8 cellular contexts compared by ENCODE assay signal in the genomic region with DNA sequence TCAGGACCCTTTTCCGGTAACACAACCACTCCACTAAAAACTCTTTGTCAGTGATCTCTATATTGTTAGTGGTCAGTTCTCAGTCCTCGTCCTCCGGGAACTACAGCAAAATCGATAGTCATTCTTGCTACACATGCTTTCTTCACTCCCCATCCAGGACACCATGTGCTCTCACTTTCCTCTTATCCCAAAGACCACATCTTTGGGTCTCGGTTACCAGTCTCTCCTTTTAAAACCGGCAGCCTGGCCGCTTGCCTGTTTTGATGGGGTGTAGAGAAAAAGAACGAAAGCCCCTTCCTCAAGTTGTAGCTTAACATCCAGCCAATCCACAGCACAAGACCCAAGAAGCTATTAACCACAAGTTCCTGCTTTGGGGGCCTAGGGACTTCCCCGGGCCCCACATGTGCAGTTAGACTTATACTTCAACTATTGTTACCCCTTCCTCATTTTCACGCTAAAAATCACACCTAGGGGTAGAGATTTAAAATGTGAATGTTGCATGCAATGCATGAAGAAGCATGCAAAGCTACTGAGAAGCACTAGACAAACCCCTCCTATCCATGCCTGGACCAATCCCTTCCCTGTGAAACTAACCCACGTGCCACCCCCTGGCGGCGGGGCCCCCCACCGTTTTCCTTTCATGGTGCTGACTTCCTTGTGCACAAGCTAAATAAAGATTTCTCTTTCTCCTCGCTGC. TPM values are rescaled to one million over a fixed set of nuclear protein-coding genes. Genes with fewer than 3 reads are reported as not detected.
DNase-seq lines count a peak whose midpoint lies in the region; FAIRE-seq and TF ChIP-seq lines count a peak whose summit lies in the region.

No MANE protein-coding gene starts in this region.

- WGBS in small intestine, 3 donors: 69 to 82% (median 71%) methylated on average over 15 of the region's 15 CpGs

- DNase-seq in GM13977 (ENCODE audit: low spot score) (peak; percentile 41), T follicular helper cell (ENCODE audit: low read depth) (peak; percentile 27), chondrocyte (ENCODE audit: low spot score) (no peak), amygdala (lab: John Stamatoyannopoulos, UW) (no peak), small intestine (no peak), T1000 (lab: John Stamatoyannopoulos, UW) (no peak), NCI-H748 (lab: John Stamatoyannopoulos, UW; ENCODE audit: unreplicated experiment) (no peak)
- DNase-seq in stimulated activated CD4-positive, alpha-beta T cell treated with anti-CD3 and anti-CD28 coated beads, Interleukin-1b, Interleukin-23, amount 100 ng/mL, for 48 hours: peak; percentile 57

- in situ Hi-C loops in GM13977 (cut with MboI; ENCODE audit: low pct_unique_long_range_greater_than_20kb, low sequenced_read_pairs, unreplicated experiment): no loop called here

- H3K9me3 ChIP-seq in small intestine (ENCODE audit: control insufficient read depth, low read depth): no peaks in the 10 kb centered on the region

- peaks cover 2% of the 10 kb centered on the region for H3K27me3 Mint-ChIP-seq in chondrocyte (ENCODE audit: low read depth)

- peaks cover 31% of the 10 kb centered on the region for H3K4me1 Mint-ChIP-seq in chondrocyte (ENCODE audit: low read depth)

- peaks cover 14% of the 10 kb centered on the region for H3K36me3 Mint-ChIP-seq in chondrocyte (ENCODE audit: low read depth)

- H3K36me3 ChIP-seq in small intestine (ENCODE audit: control insufficient read depth in 2 of 2, insufficient read depth in 2 of 2, low read length in 2 of 2): no peaks in the 10 kb centered on the region

- H3K27ac ChIP-seq in small intestine (ENCODE audit: low read depth in 1 of 2, low read length in 1 of 2): no peak overlapping the region

- TF ChIP-seq CTCF in GM13977 (IDR thresholded peaks at IDR 0.05; ENCODE audit: extremely low read depth, insufficient read depth, missing control alignments): no peak
- TF ChIP-seq CTCF in chondrocyte (IDR thresholded peaks at IDR 0.05): no peak

- peak overlapping the region; percentile 83 for H3K4me3 Mint-ChIP-seq in chondrocyte (ENCODE audit: unreplicated experiment)

- no peak for FAIRE-seq in small intestine (lab: Jason Lieb, UNC)

- H3K4me3 ChIP-seq in small intestine (ENCODE audit: low read depth in 1 of 2, low read length in 2 of 2): peak overlapping the region in 1 of 2 donors; percentile 83

- H3K9me3 Mint-ChIP-seq in chondrocyte (ENCODE audit: low read depth): peaks cover 29% of the 10 kb centered on the region

- H3K27ac Mint-ChIP-seq in chondrocyte (ENCODE audit: unreplicated experiment): no peak overlapping the region

- H3K4me1 ChIP-seq in small intestine (ENCODE audit: control insufficient read depth in 2 of 2, insufficient read depth in 1 of 2, low read depth in 1 of 2, low read length in 1 of 2): peaks cover 3 to 34% of the 10 kb centered on the region in 2 donors

- no peaks in the 10 kb centered on the region for H3K27me3 ChIP-seq in small intestine (ENCODE audit: control insufficient read depth in 2 of 2, insufficient read depth in 2 of 2, low read length in 2 of 2)

RNA-seq across cellular contexts. Expression of gene TOLLIP, which starts 1.5 kb away (rescaled TPM):
- 54.9 to 60.9 TPM (median 58.4 TPM) in 3 replicates for total RNA-seq in chondrocyte
- polyA plus RNA-seq in small intestine: 10 to 100 TPM; 33.1 to 41.2 (median 40.8) TPM

Comparison
In these comparisons a context has a peak if more than half of its experiments do, and no peak if none do; other contexts are left out.
1. DNase-seq: peak in GM13977 (single experiment), T follicular helper cell (single experiment) and stimulated activated CD4-positive, alpha-beta T cell treated with anti-CD3 and anti-CD28 coated beads, Interleukin-1b, Interleukin-23, amount 100 ng/mL, for 48 hours (single experiment); none in chondrocyte (single experiment), amygdala (0 of 56), small intestine (single experiment), T1000 (single experiment) and NCI-H748 (single experiment).